Comparison of ENCODE assay signal across 24 cellular contexts in the genomic region with DNA sequence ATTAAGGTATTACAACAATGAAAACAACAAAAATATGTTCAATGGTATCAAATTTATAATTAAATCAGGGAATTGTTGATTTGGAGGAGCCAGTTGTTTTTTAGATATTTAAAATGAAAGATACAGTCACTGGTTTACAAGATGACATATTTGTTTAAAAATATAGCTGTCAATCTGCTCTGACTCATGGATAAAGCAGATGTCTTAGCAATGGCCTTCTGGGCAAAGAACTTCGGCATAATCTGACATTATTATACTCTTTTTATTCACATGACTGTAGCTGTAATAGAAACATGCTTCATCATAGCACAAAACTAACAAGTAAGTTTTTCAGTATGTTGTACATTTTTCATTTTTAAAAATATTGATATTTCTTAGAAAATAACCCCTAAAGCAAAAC.
"Had no signal": no experiment of that assay in that cellular context is flagged by ENCODE, and none has a peak within 500 bp of the region (broad histone marks: within the 10 kb centered on the region; RNA-seq: fewer than 3 reads in every experiment).

No MANE protein-coding gene starts in this region.

- FAIRE-seq: endometrium, islet of Langerhans, keratinocyte had no signal

- DNase-seq: colonic mucosa; cortex of kidney; effector CD8-positive, alpha-beta T cell; effector memory CD8-positive, alpha-beta T cell; endodermal cell; erythroblast; esophagus squamous epithelium; foreskin keratinocyte; gastrocnemius medialis; glutamatergic neuron; head of caudate nucleus; heart right ventricle; hippocampal formation; left cardiac atrium; left lung; left ventricle myocardium superior; lower lobe of right lung; mesenchymal stem cell; mucosa of descending colon; naive thymus-derived CD4-positive, alpha-beta T cell had no signal

- ATAC-seq: effector memory CD8-positive, alpha-beta T cell; esophagus mucosa; foreskin keratinocyte; gastrocnemius medialis; heart right ventricle; left cardiac atrium; left lung; left ventricle myocardium superior; lower lobe of right lung; mucosa of descending colon; naive thymus-derived CD4-positive, alpha-beta T cell had no signal
